Comparison of ENCODE assay signal across 8 cellular contexts in genomic region chr11:10930961-10931760, GRCh38.
DNase-seq lines count a peak whose midpoint lies in the region; ATAC-seq and TF ChIP-seq lines count a peak whose summit lies in the region.

No MANE protein-coding gene starts in this region.

- H3K23ac ChIP-seq in H9 (ENCODE audit: insufficient read length, low read depth, low read length) (no peak overlapping the region), mesendoderm (ENCODE audit: low read length) (no peak overlapping the region)

- H3K36me3 Mint-ChIP-seq in H9 (ENCODE audit: insufficient read depth in 1 of 3, low read depth in 3 of 3): no peaks in the 10 kb centered on the region

- no peak overlapping the region for H2BK15ac ChIP-seq in H9 (ENCODE audit: low read depth, low read length)
- H2BK15ac ChIP-seq in mesendoderm (replicated peaks; ENCODE audit: low read depth): no peak overlapping the region

- no peak overlapping the region for H3K27ac ChIP-seq in H9 (ENCODE audit: insufficient read length, low read depth, low read length)
- H3K27ac ChIP-seq in mesendoderm (ENCODE audit: low read depth, low read length): peak overlapping the region; percentile 62

- H2BK5ac ChIP-seq in H9 (ENCODE audit: insufficient read length, low read length) (no peak overlapping the region), mesendoderm (ENCODE audit: low read length) (no peak overlapping the region)

- H3K27me3 ChIP-seq in H9 (ENCODE audit: insufficient read depth, low read length) (no peaks in the 10 kb centered on the region; the same call in 1 of the 2 replicates), mesendoderm (ENCODE audit: insufficient read depth, low read length, poor library complexity) (no peaks in the 10 kb centered on the region)

- no peak overlapping the region for H2BK12ac ChIP-seq in H9 (ENCODE audit: insufficient read length, low read depth, low read length)

- no peaks in the 10 kb centered on the region for H3K36me3 ChIP-seq in mesendoderm (ENCODE audit: control insufficient read depth, insufficient read depth, low read length)

- H4K20me1 ChIP-seq in H9 (ENCODE audit: control insufficient read depth, insufficient read depth, insufficient read length): no peaks in the 10 kb centered on the region

- H3K4me1 Mint-ChIP-seq in H9: peaks cover 16 to 20% of the 10 kb centered on the region in 2 experiments

- H2BK20ac ChIP-seq in H9 (ENCODE audit: low read depth, low read length, poor library complexity, severe bottlenecking): no peak overlapping the region

- DNase-seq in AG10803 (ENCODE audit: low read depth) (peak; percentile 76), H9 (peak; percentile 68), NCI-H510A treated with DMSO at 0.1 percent for 48 hours (lab: John Stamatoyannopoulos, UW) (peak; percentile 44), activated T-cell treated with anti-CD3 and anti-CD28 coated beads for 4 hours (peak; percentile 44), epithelial cell of esophagus (ENCODE audit: low read depth) (peak; percentile 55), mesendoderm (peak; percentile 85)
- DNase-seq in stimulated activated CD8-positive, alpha-beta memory T cell treated with anti-CD3 and anti-CD28 coated beads, Interleukin-4, amount 100 ng/mL, for 48 hours: peak; percentile 52

- no peaks in the 10 kb centered on the region; a peak in 3 of 5 replicates for H3K9me3 Mint-ChIP-seq in H9

- H2AK5ac ChIP-seq in H9 (ENCODE audit: insufficient read length, low read length) (no peak overlapping the region), mesendoderm (ENCODE audit: low read length) (no peak overlapping the region)

- no peaks in the 10 kb centered on the region for H3K79me2 ChIP-seq in H9 (ENCODE audit: insufficient read depth, low read length)
- H3K79me2 ChIP-seq in mesendoderm (ENCODE audit: control insufficient read depth, insufficient read depth, low read length): no peaks in the 10 kb centered on the region

- H4K8ac ChIP-seq in H9 (replicated peaks; ENCODE audit: insufficient read length, low read depth, low read length): no peak overlapping the region
- H4K8ac ChIP-seq in mesendoderm (ENCODE audit: low read depth, low read length): no peak overlapping the region

- peak overlapping the region; percentile 56 for H3K9ac ChIP-seq in H9 (ENCODE audit: extremely low read depth, insufficient read length, low read length)
- peak overlapping the region; percentile 71 for H3K9ac ChIP-seq in mesendoderm (ENCODE audit: low read length)

- peak overlapping the region; percentile 70 for H3K4me2 ChIP-seq in H9 (ENCODE audit: insufficient read depth, insufficient read length, low read length)
- H3K4me2 ChIP-seq in mesendoderm (ENCODE audit: low read length): peak overlapping the region; percentile 81

- no CpG with 5 or more reads among the region's 71 CpGs for WGBS in H9 (ENCODE audit: extremely low coverage, insufficient read length, low lambda C conversion rate)
- WGBS in mesendoderm (ENCODE audit: extremely low coverage, insufficient coverage, low lambda C conversion rate): no CpG with 5 or more reads among the region's 71 CpGs

- no peak overlapping the region for H2AFZ ChIP-seq in H9 (ENCODE audit: low read length)

- H3K79me1 ChIP-seq in H9 (ENCODE audit: insufficient read depth, low read depth, low read length, poor library complexity, severe bottlenecking): no peaks in the 10 kb centered on the region
- no peaks in the 10 kb centered on the region for H3K79me1 ChIP-seq in mesendoderm (ENCODE audit: low read length)

- peak overlapping the region; percentile 78 to 89 for H3K4me3 Mint-ChIP-seq in H9

- H3K18ac ChIP-seq in H9 (ENCODE audit: insufficient read length, low read depth, low read length): peak overlapping the region; percentile 82
- H3K18ac ChIP-seq in mesendoderm (ENCODE audit: low read length): peak overlapping the region; percentile 81

- H3K4me1 ChIP-seq in H9 (ENCODE audit: insufficient read depth, low read length): peaks cover 4% of the 10 kb centered on the region; the same call in 1 of the 2 replicates
- H3K4me1 ChIP-seq in mesendoderm (ENCODE audit: control insufficient read depth, low read depth, low read length): no peaks in the 10 kb centered on the region

- no peak overlapping the region for H4K5ac ChIP-seq in H9 (ENCODE audit: insufficient read length, low read depth, low read length)
- no peak overlapping the region for H4K5ac ChIP-seq in mesendoderm (ENCODE audit: low read length)

- peaks cover 21% of the 10 kb centered on the region for H3K27me3 Mint-ChIP-seq in H9 (ENCODE audit: low read depth)

- H4K91ac ChIP-seq in H9 (ENCODE audit: insufficient read length, low read depth, low read length): no peak overlapping the region

- TF ChIP-seq CTCF in AG10803 (conservative IDR thresholded peaks at IDR 0.05; ENCODE audit: low read length): no peak
- TF ChIP-seq CTCF in H9 (conservative IDR thresholded peaks at IDR 0.05): no peak
- TF ChIP-seq CTCF in epithelial cell of esophagus (IDR thresholded peaks at IDR 0.05; ENCODE audit: insufficient read depth, low read depth, low read length, missing control alignments): no peak

- H3K4me3 ChIP-seq in AG10803 (ENCODE audit: low read length) (peak overlapping the region; percentile 72), epithelial cell of esophagus (ENCODE audit: low read length) (peak overlapping the region; percentile 60), mesendoderm (ENCODE audit: low read length) (peak overlapping the region; percentile 36)

- H2BK120ac ChIP-seq in H9 (ENCODE audit: low read depth, low read length, poor library complexity, severe bottlenecking) (no peak overlapping the region), mesendoderm (ENCODE audit: low read depth, low read length) (no peak overlapping the region)

- no peak for ATAC-seq in GM21423 (IDR thresholded peaks at IDR 0.05; ENCODE audit: unreplicated experiment)

- H3K9me3 ChIP-seq in H9 (ENCODE audit: control insufficient read depth, low read depth, low read length): no peaks in the 10 kb centered on the region

- H3K56ac ChIP-seq in H9 (ENCODE audit: insufficient read length, low read depth, low read length): no peak overlapping the region
- peak overlapping the region; percentile 83 for H3K56ac ChIP-seq in mesendoderm (ENCODE audit: low read length)

- no peak overlapping the region for H3K4ac ChIP-seq in H9 (ENCODE audit: low read depth, low read length)
- H3K4ac ChIP-seq in mesendoderm (ENCODE audit: low read depth, low read length): peak overlapping the region; percentile 86

- H3K27ac Mint-ChIP-seq in H9: peak overlapping the region; percentile 52 to 92 (median 61); a peak in 4 of 7 replicates

- peak overlapping the region; percentile 83 for H3K14ac ChIP-seq in H9 (ENCODE audit: insufficient read depth, low read length)

- H3K23me2 ChIP-seq in H9 (ENCODE audit: insufficient read length, low read depth, low read length, poor library complexity, severe bottlenecking): peaks cover 19% of the 10 kb centered on the region

- H3T11ph ChIP-seq in H9 (ENCODE audit: low read length): no peak overlapping the region
